In genomic region chr16:71845639-71846431, GRCh38 we compare ENCODE assay signal across 1 cellular context.
A peak's percentile ranks its signal among the peaks of the same experiment; 100 is the strongest.
TF ChIP-seq lines count a peak whose summit lies in the region.

A gene with protein sequence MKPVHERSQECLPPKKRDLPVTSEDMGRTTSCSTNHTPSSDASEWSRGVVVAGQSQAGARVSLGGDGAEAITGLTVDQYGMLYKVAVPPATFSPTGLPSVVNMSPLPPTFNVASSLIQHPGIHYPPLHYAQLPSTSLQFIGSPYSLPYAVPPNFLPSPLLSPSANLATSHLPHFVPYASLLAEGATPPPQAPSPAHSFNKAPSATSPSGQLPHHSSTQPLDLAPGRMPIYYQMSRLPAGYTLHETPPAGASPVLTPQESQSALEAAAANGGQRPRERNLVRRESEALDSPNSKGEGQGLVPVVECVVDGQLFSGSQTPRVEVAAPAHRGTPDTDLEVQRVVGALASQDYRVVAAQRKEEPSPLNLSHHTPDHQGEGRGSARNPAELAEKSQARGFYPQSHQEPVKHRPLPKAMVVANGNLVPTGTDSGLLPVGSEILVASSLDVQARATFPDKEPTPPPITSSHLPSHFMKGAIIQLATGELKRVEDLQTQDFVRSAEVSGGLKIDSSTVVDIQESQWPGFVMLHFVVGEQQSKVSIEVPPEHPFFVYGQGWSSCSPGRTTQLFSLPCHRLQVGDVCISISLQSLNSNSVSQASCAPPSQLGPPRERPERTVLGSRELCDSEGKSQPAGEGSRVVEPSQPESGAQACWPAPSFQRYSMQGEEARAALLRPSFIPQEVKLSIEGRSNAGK (plus strand): TSS chr16:71845976. CDS start chr16:71849741, 3,765 bp downstream.

TF ChIP-seq in GM12878, 131 proteins besides CTCF, POLR2A, EP300 and RAD21 (continued from another document and continues in another):
- peak; percentile 73 for TF ChIP-seq SKIL (IDR thresholded peaks at IDR 0.05; ENCODE audit: low read depth, poor library complexity, severe bottlenecking)
- TF ChIP-seq RELA (IDR thresholded peaks at IDR 0.05; ENCODE audit: borderline replicate concordance, partially characterized antibody), result peak; percentile 88
- no peak for TF ChIP-seq MYC (IDR thresholded peaks at IDR 0.05; ENCODE audit: insufficient read depth, insufficient read length, insufficient replicate concordance, low read length, severe bottlenecking)
- no peak for TF ChIP-seq SMAD1 (IDR thresholded peaks at IDR 0.05; ENCODE audit: low read depth, partially characterized antibody)
- TF ChIP-seq MXI1 (IDR thresholded peaks at IDR 0.05; ENCODE audit: low read depth, low read length), result peak; percentile 57; the same call in 1 of the 2 replicates
- peak; percentile 48; the same call in 1 of the 2 replicates for TF ChIP-seq CBFB (IDR thresholded peaks at IDR 0.05; ENCODE audit: low read depth)
- TF ChIP-seq, protein P1, sequence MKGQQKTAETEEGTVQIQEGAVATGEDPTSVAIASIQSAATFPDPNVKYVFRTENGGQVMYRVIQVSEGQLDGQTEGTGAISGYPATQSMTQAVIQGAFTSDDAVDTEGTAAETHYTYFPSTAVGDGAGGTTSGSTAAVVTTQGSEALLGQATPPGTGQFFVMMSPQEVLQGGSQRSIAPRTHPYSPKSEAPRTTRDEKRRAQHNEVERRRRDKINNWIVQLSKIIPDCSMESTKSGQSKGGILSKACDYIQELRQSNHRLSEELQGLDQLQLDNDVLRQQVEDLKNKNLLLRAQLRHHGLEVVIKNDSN (IDR thresholded peaks at IDR 0.05; ENCODE audit: borderline replicate concordance, extremely low read length, insufficient read depth, low read depth, low read length), result peak; percentile 65
- TF ChIP-seq RUNX3 (IDR thresholded peaks at IDR 0.05; ENCODE audit: low read length), result peak; percentile 54
- TF ChIP-seq, protein P2, sequence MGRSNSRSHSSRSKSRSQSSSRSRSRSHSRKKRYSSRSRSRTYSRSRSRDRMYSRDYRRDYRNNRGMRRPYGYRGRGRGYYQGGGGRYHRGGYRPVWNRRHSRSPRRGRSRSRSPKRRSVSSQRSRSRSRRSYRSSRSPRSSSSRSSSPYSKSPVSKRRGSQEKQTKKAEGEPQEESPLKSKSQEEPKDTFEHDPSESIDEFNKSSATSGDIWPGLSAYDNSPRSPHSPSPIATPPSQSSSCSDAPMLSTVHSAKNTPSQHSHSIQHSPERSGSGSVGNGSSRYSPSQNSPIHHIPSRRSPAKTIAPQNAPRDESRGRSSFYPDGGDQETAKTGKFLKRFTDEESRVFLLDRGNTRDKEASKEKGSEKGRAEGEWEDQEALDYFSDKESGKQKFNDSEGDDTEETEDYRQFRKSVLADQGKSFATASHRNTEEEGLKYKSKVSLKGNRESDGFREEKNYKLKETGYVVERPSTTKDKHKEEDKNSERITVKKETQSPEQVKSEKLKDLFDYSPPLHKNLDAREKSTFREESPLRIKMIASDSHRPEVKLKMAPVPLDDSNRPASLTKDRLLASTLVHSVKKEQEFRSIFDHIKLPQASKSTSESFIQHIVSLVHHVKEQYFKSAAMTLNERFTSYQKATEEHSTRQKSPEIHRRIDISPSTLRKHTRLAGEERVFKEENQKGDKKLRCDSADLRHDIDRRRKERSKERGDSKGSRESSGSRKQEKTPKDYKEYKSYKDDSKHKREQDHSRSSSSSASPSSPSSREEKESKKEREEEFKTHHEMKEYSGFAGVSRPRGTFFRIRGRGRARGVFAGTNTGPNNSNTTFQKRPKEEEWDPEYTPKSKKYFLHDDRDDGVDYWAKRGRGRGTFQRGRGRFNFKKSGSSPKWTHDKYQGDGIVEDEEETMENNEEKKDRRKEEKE (IDR thresholded peaks at IDR 0.05), result no peak
- no peak for TF ChIP-seq BMI1 (IDR thresholded peaks at IDR 0.05; ENCODE audit: borderline replicate concordance)
- no peak for TF ChIP-seq MTA3 (IDR thresholded peaks at IDR 0.05; ENCODE audit: borderline replicate concordance, low read length)
- peak; percentile 75 to 83 for TF ChIP-seq IKZF2 (IDR thresholded peaks at IDR 0.05)
- TF ChIP-seq EGR1 (IDR thresholded peaks at IDR 0.05; ENCODE audit: borderline replicate concordance in 1 of 2, low read depth in 2 of 2, low read length in 2 of 2), result 0 out of 3 replicates have a peak, but pooled peaks of 1 of the 2 experiments have one; percentile 45
- TF ChIP-seq DPF2 (IDR thresholded peaks at IDR 0.05), result peak; percentile 77; the same call in 1 of the 2 replicates
- no peak for TF ChIP-seq PAX8 (IDR thresholded peaks at IDR 0.05)
- TF ChIP-seq SMC3 (IDR thresholded peaks at IDR 0.05; ENCODE audit: borderline replicate concordance, low read length), result 0 out of 2 replicates have a peak, but pooled peaks have one; percentile 1
- TF ChIP-seq LARP7 (IDR thresholded peaks at IDR 0.05), result peak; percentile 32; the same call in 1 of the 2 replicates
- TF ChIP-seq YBX1 (IDR thresholded peaks at IDR 0.05), result no peak
- 0 out of 2 replicates have a peak, but pooled peaks have one; percentile 5 for TF ChIP-seq SPI1 (IDR thresholded peaks at IDR 0.05; ENCODE audit: borderline replicate concordance, insufficient read depth, low read depth, low read length)
- peak; percentile 100 for TF ChIP-seq CREM (IDR thresholded peaks at IDR 0.05; ENCODE audit: low read depth)
- TF ChIP-seq USF2 (IDR thresholded peaks at IDR 0.05; ENCODE audit: borderline replicate concordance, low read depth, low read length), result peak; percentile 28
- TF ChIP-seq TCF3 (IDR thresholded peaks at IDR 0.05; ENCODE audit: borderline replicate concordance, insufficient read depth, low read depth, low read length), result 0 out of 2 replicates have a peak, but pooled peaks have one; percentile 24
- TF ChIP-seq, protein P3, sequence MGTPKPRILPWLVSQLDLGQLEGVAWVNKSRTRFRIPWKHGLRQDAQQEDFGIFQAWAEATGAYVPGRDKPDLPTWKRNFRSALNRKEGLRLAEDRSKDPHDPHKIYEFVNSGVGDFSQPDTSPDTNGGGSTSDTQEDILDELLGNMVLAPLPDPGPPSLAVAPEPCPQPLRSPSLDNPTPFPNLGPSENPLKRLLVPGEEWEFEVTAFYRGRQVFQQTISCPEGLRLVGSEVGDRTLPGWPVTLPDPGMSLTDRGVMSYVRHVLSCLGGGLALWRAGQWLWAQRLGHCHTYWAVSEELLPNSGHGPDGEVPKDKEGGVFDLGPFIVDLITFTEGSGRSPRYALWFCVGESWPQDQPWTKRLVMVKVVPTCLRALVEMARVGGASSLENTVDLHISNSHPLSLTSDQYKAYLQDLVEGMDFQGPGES (IDR thresholded peaks at IDR 0.05), result no peak
- TF ChIP-seq FOXK2 (IDR thresholded peaks at IDR 0.05), result no peak
- no peak for TF ChIP-seq ZNF217 (IDR thresholded peaks at IDR 0.05)
- peak; percentile 78; the same call in 1 of the 2 replicates for TF ChIP-seq NFIC (IDR thresholded peaks at IDR 0.05; ENCODE audit: low read depth, low read length)
- TF ChIP-seq E4F1 (IDR thresholded peaks at IDR 0.05; ENCODE audit: borderline replicate concordance, partially characterized antibody), result no peak
- 0 out of 2 replicates have a peak, but pooled peaks have one; percentile 24 for TF ChIP-seq SMAD5 (IDR thresholded peaks at IDR 0.05; ENCODE audit: low read depth)
- TF ChIP-seq ZSCAN29 (IDR thresholded peaks at IDR 0.05), result no peak
- TF ChIP-seq PRDM15 (CRISPR knock-in tag; IDR thresholded peaks at IDR 0.05), result no peak
- TF ChIP-seq NRF1 (conservative IDR thresholded peaks at IDR 0.05; ENCODE audit: low read depth, low read length), result no peak
- peak; percentile 93 for TF ChIP-seq CHD2 (IDR thresholded peaks at IDR 0.05; ENCODE audit: borderline replicate concordance, low read depth, low read length)
- peak; percentile 94 for TF ChIP-seq SIN3A (IDR thresholded peaks at IDR 0.05; ENCODE audit: low read depth, low read length)
- TF ChIP-seq NFYA (IDR thresholded peaks at IDR 0.05; ENCODE audit: borderline replicate concordance, low read depth, low read length), result no peak
- TF ChIP-seq HCFC1 (IDR thresholded peaks at IDR 0.05; ENCODE audit: low read length), result peak; percentile 81
- TF ChIP-seq, protein P4, sequence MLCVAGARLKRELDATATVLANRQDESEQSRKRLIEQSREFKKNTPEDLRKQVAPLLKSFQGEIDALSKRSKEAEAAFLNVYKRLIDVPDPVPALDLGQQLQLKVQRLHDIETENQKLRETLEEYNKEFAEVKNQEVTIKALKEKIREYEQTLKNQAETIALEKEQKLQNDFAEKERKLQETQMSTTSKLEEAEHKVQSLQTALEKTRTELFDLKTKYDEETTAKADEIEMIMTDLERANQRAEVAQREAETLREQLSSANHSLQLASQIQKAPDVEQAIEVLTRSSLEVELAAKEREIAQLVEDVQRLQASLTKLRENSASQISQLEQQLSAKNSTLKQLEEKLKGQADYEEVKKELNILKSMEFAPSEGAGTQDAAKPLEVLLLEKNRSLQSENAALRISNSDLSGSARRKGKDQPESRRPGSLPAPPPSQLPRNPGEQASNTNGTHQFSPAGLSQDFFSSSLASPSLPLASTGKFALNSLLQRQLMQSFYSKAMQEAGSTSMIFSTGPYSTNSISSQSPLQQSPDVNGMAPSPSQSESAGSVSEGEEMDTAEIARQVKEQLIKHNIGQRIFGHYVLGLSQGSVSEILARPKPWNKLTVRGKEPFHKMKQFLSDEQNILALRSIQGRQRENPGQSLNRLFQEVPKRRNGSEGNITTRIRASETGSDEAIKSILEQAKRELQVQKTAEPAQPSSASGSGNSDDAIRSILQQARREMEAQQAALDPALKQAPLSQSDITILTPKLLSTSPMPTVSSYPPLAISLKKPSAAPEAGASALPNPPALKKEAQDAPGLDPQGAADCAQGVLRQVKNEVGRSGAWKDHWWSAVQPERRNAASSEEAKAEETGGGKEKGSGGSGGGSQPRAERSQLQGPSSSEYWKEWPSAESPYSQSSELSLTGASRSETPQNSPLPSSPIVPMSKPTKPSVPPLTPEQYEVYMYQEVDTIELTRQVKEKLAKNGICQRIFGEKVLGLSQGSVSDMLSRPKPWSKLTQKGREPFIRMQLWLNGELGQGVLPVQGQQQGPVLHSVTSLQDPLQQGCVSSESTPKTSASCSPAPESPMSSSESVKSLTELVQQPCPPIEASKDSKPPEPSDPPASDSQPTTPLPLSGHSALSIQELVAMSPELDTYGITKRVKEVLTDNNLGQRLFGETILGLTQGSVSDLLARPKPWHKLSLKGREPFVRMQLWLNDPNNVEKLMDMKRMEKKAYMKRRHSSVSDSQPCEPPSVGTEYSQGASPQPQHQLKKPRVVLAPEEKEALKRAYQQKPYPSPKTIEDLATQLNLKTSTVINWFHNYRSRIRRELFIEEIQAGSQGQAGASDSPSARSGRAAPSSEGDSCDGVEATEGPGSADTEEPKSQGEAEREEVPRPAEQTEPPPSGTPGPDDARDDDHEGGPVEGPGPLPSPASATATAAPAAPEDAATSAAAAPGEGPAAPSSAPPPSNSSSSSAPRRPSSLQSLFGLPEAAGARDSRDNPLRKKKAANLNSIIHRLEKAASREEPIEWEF (IDR thresholded peaks at IDR 0.05; ENCODE audit: insufficient replicate concordance, low read depth, low read length), result no peak
